Comparison of ENCODE assay signal across 27 cellular contexts in genomic region chr2:80147690-80148089, GRCh38.
"Had no signal": no experiment of that assay in that cellular context is flagged by ENCODE, and none has a peak within 500 bp of the region (broad histone marks: within the 10 kb centered on the region; RNA-seq: fewer than 3 reads in every experiment).

No MANE protein-coding gene starts in this region.

- H3K9me3 ChIP-seq: adrenal gland, body of pancreas, esophagus squamous epithelium, gastroesophageal sphincter had no signal

- H3K4me1 ChIP-seq: adrenal gland, body of pancreas, esophagus squamous epithelium, gastroesophageal sphincter had no signal

- H3K4me3 ChIP-seq: adrenal gland, body of pancreas, esophagus squamous epithelium, gastroesophageal sphincter had no signal

- DNase-seq: activated B cell treated with CpG ODN at 0.5 μM for 24 hours; activated CD4-positive, alpha-beta T cell treated with anti-CD3 and anti-CD28 coated beads for 48 hours; activated CD4-positive, alpha-beta T cell treated with anti-CD3 and anti-CD28 coated beads, Interleukin-2, amount 50 U/mL, for 1 hour; activated CD4-positive, alpha-beta T cell treated with anti-CD3 and anti-CD28 coated beads, Interleukin-2, amount 50 U/mL, for 48 hours; activated CD8-positive, alpha-beta memory T cell treated with anti-CD3 and anti-CD28 coated beads for 24 hours; activated CD8-positive, alpha-beta T cell treated with anti-CD3 and anti-CD28 coated beads for 36 hours; activated effector memory CD4-positive, alpha-beta T cell treated with Interleukin-2 at 50 U/mL for 16 hours; activated naive CD4-positive, alpha-beta T cell treated with anti-CD3 and anti-CD28 coated beads for 36 hours; activated naive CD8-positive, alpha-beta T cell treated with anti-CD3 and anti-CD28 coated beads for 36 hours; activated naive CD8-positive, alpha-beta T cell treated with anti-CD3 and anti-CD28 coated beads, Interleukin-2, amount 50 U/mL, for 24 hours; activated T-cell treated with anti-CD3 and anti-CD28 coated beads, Interleukin-2, amount 50 U/mL, for 4 hours; adrenal gland; amygdala; aorta; body of pancreas; caudate nucleus; cortex of kidney; dermis blood vessel endothelial cell; effector CD4-positive, alpha-beta T cell; effector memory CD8-positive, alpha-beta T cell; erythroblast; esophagus squamous epithelium; foreskin melanocyte; T-cell; T1000; WERI-Rb-1 had no signal

- H3K27me3 ChIP-seq: adrenal gland, body of pancreas, esophagus squamous epithelium, gastroesophageal sphincter had no signal

- H3K36me3 ChIP-seq: adrenal gland, esophagus squamous epithelium, gastroesophageal sphincter, WERI-Rb-1 had no signal
